Comparison of ENCODE assay signal across 1 cellular context in the genomic region with DNA sequence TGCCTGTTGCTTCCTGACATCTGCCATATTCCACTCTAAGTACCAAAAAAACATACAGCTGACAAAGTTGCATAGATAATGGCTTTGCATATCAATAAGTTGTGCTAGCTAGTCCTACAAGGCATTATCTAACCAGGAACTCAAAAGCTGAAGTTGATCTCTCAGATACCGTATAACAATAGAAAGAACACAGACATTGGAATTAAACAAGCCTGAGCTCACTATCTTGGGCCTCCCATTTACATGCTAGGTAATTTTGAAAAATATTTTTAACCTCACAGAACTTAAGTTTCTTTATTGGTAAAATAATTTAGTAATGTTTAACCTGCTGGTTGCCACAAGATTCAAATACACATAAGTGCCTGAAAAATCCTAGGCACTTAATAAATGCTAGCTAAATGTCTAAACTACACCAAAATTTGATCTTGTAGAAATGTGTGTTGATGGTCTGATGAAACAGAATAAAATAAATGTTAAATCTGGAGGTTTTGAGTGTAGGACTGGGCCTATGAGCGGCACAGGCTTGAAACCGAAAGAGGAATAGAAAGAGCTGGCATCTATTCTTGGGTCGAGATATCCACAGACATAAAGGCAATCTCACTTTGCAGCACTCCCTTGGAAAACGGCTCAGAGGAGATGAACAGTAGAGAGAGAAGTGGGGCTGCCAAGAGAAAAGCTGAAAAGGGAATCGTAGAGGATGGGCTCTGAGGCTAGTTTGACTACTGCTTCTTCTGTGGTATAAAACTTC.
TF ChIP-seq lines count a peak whose summit lies in the region.

No MANE protein-coding gene starts in this region.

TF ChIP-seq in GM12878, 131 proteins besides CTCF, POLR2A, EP300 and RAD21 (continued from another document):
- TF ChIP-seq, protein P1, sequence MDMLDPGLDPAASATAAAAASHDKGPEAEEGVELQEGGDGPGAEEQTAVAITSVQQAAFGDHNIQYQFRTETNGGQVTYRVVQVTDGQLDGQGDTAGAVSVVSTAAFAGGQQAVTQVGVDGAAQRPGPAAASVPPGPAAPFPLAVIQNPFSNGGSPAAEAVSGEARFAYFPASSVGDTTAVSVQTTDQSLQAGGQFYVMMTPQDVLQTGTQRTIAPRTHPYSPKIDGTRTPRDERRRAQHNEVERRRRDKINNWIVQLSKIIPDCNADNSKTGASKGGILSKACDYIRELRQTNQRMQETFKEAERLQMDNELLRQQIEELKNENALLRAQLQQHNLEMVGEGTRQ (IDR thresholded peaks at IDR 0.05; ENCODE audit: borderline replicate concordance, low read depth, low read length), result no peak
- no peak for TF ChIP-seq NR2C2 (IDR thresholded peaks at IDR 0.05; ENCODE audit: borderline replicate concordance, control insufficient read depth, insufficient read length, low read depth)
- TF ChIP-seq IKZF1 (conservative IDR thresholded peaks at IDR 0.05), result no peak
- TF ChIP-seq EED (IDR thresholded peaks at IDR 0.05; ENCODE audit: low read depth), result 0 out of 2 replicates have a peak, but pooled peaks have one; percentile 24
- no peak for TF ChIP-seq PAX8 (IDR thresholded peaks at IDR 0.05)
